In the genomic region with DNA sequence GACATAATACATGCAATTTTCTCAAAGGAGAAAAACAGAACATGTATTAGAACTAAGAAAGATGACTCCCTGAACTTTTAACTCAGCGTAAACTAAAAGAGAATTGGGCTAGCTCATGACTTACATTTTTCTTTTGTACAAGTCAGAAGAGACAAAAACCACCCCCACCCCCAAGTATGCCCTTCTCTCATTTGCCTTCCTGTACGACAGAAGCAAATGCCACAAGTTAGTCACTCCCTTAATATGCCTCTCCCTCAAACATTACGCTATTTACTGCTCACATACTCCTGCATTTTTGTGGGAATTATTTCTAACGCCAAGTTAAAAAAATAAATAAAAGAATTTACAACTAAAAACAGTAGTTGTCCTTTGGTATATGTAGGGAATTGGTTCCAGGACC, we compare ENCODE assay signal across 19 cellular contexts. TPM values are rescaled to one million over a fixed set of nuclear protein-coding genes. Genes with fewer than 3 reads are reported as not detected.
"Had no signal": no experiment of that assay in that cellular context is flagged by ENCODE, and none has a peak within 500 bp of the region (broad histone marks: within the 10 kb centered on the region; RNA-seq: fewer than 3 reads in every experiment).

No MANE protein-coding gene starts in this region.

- ATAC-seq: effector memory CD8-positive, alpha-beta T cell; gastroesophageal sphincter; left lobe of liver; natural killer cell had no signal

- H3K4me1 ChIP-seq: esophagus muscularis mucosa, gastroesophageal sphincter, right atrium auricular region, sigmoid colon, upper lobe of left lung, uterus had no signal

- H3K27me3 ChIP-seq: esophagus muscularis mucosa, gastroesophageal sphincter, ovary, right atrium auricular region, sigmoid colon, upper lobe of left lung, uterus had no signal

- DNase-seq: effector memory CD8-positive, alpha-beta T cell; foreskin fibroblast; glutamatergic neuron; islet precursor cell; mammary epithelial cell; natural killer cell; ovary; sigmoid colon; small intestine; stimulated activated CD4-positive, alpha-beta T cell treated with anti-CD3 and anti-CD28 coated beads, Interleukin-2, amount 100 ng/mL, for 48 hours; stimulated activated naive CD4-positive, alpha-beta T cell treated with Interleukin-2 at 50 U/mL for 16 hours; upper lobe of left lung; uterus had no signal

- H3K27ac ChIP-seq: epithelial cell of prostate, esophagus muscularis mucosa, gastroesophageal sphincter, ovary, right atrium auricular region, sigmoid colon, upper lobe of left lung, uterus had no signal

- H3K4me3 ChIP-seq: esophagus muscularis mucosa, gastroesophageal sphincter, ovary, right atrium auricular region, sigmoid colon, upper lobe of left lung, uterus had no signal

- H3K36me3 ChIP-seq: esophagus muscularis mucosa, ovary, right atrium auricular region, sigmoid colon, upper lobe of left lung, uterus had no signal

- H3K9me3 ChIP-seq: esophagus muscularis mucosa, gastroesophageal sphincter, ovary, right atrium auricular region, sigmoid colon, upper lobe of left lung, uterus had no signal

RNA-seq across cellular contexts. Expression of a gene that starts 22.0 kb away (rescaled TPM):
- total RNA-seq: mononuclear cell, natural killer cell had no signal
